In genomic region chr6:11043961-11044711, GRCh38 we compare ENCODE assay signal across 8 cellular contexts. TPM values are rescaled to one million over a fixed set of nuclear protein-coding genes. Genes with fewer than 3 reads are reported as not detected.
DNase-seq lines count a peak whose midpoint lies in the region; ATAC-seq, FAIRE-seq and TF ChIP-seq lines count a peak whose summit lies in the region.

Gene ELOVL2, minus strand, starts transcription at chr6:11044305. Its CDS starts 75 bp downstream, at chr6:11044230.

- no peaks in the 10 kb centered on the region for H3K79me2 ChIP-seq in H9 (ENCODE audit: insufficient read depth, low read length)
- peaks cover 45% of the 10 kb centered on the region for H3K79me2 ChIP-seq in HepG2 (ENCODE audit: insufficient read depth, low read length)

- ATAC-seq in HepG2 = peak; percentile 84
- ATAC-seq in HG03039 (IDR thresholded peaks at IDR 0.05; ENCODE audit: unreplicated experiment) = no peak
- no peak for ATAC-seq in GM18519 (IDR thresholded peaks at IDR 0.05; ENCODE audit: low FRiP score, unreplicated experiment)

- TF ChIP-seq EP300 in HepG2 (IDR thresholded peaks at IDR 0.05; ENCODE audit: low read depth in 2 of 2, low read length in 2 of 2) = peak; percentile 49 to 59; a peak in 2 of 4 replicates
- TF ChIP-seq EP300 in HepG2 (CRISPR knock-in tag; IDR thresholded peaks at IDR 0.05; ENCODE audit: borderline replicate concordance) = no peak

- in situ Hi-C loops in HepG2 (cut with HindIII; ENCODE audit: extremely low pct_ligation_motif_present, low pct_unique_long_range_greater_than_20kb) = loop anchor here (5.0 kb wide), 1 partner anchor 87 kb away; no protein-coding TSS in a partner anchor

- BruUV-seq in HepG2 (replicated peaks; lab: Mats Ljungman, UMichigan) = no TSS peak

- no peak within 1 kb of the TSS for H2BK5ac ChIP-seq in H9 (ENCODE audit: insufficient read length, low read length)

- H3K4me1 Mint-ChIP-seq in H9 = peaks cover 15 to 16% of the 10 kb centered on the region in 2 experiments

- no peak within 1 kb of the TSS for H3K27ac Mint-ChIP-seq in H9

- TF ChIP-seq RAD21 in HepG2 (CRISPR knock-in tag; IDR thresholded peaks at IDR 0.05) = peak; percentile 100

- H3K36me3 ChIP-seq in SJCRH30 (no peaks in the 10 kb centered on the region), HepG2 (replicated peaks in 1 of 2; ENCODE audit: control insufficient read depth in 1 of 2, insufficient read depth in 2 of 2, low read length in 2 of 2) (no peaks in the 10 kb centered on the region; a peak in 1 of 5 replicates)

- no peak within 1 kb of the TSS for H2BK15ac ChIP-seq in H9 (ENCODE audit: low read depth, low read length)

- peaks cover 2 to 3% of the 10 kb centered on the region in 2 experiments; a peak in 2 of 5 replicates for H3K9me3 Mint-ChIP-seq in H9

- H4K5ac ChIP-seq in H9 (ENCODE audit: insufficient read length, low read depth, low read length) = no peak within 1 kb of the TSS

- H4K8ac ChIP-seq in H9 (replicated peaks; ENCODE audit: insufficient read length, low read depth, low read length) = no peak within 1 kb of the TSS

- no CpG with 5 or more reads among the region's 124 CpGs for WGBS in H9 (ENCODE audit: extremely low coverage, insufficient read length, low lambda C conversion rate)
- WGBS in HepG2 (ENCODE audit: low lambda C conversion rate) = 0% methylated on average over 10 of the region's 124 CpGs

- no peaks in the 10 kb centered on the region for H4K20me1 ChIP-seq in H9 (ENCODE audit: control insufficient read depth, insufficient read depth, insufficient read length)
- H4K20me1 ChIP-seq in HepG2 (ENCODE audit: insufficient read depth, low read length) = no peaks in the 10 kb centered on the region

- H3K4me1 ChIP-seq in H9 (ENCODE audit: insufficient read depth, low read length) = no peaks in the 10 kb centered on the region; the same call in 1 of the 2 replicates
- no peaks in the 10 kb centered on the region for H3K4me1 ChIP-seq in SJCRH30
- H3K4me1 ChIP-seq in HepG2 (ENCODE audit: insufficient read depth, low read length) = peaks cover 40% of the 10 kb centered on the region

- no peak for TF ChIP-seq POLR2A in HepG2 (IDR thresholded peaks at IDR 0.05; ENCODE audit: insufficient read depth in 1 of 2, low read depth in 2 of 2, low read length in 2 of 2)

- H3K9ac ChIP-seq in H9 (ENCODE audit: extremely low read depth, insufficient read length, low read length) (peak within 1 kb of the TSS; percentile 34), HepG2 (ENCODE audit: insufficient read depth, low read depth, low read length) (peak within 1 kb of the TSS; percentile 89)

- H3K4ac ChIP-seq in H9 (ENCODE audit: low read depth, low read length) = no peak within 1 kb of the TSS

- H3K36me3 Mint-ChIP-seq in H9 (ENCODE audit: insufficient read depth in 1 of 3, low read depth in 3 of 3) = peaks cover 0 to 2% (median 0%) of the 10 kb centered on the region in 3 experiments; a peak in 1 of 7 replicates

- intact Hi-C loops in HepG2 (cut with micrococcal nuclease; ENCODE audit: unreplicated experiment) = loop anchor here (1.0 to 10.0 kb wide), 3 partner anchors 23 to 90 kb away; no protein-coding TSS in a partner anchor

- peak within 1 kb of the TSS; percentile 80 for H3K4me2 ChIP-seq in H9 (ENCODE audit: insufficient read depth, insufficient read length, low read length)
- H3K4me2 ChIP-seq in HepG2 (ENCODE audit: low read depth, low read length) = peak within 1 kb of the TSS; percentile 94

- TF ChIP-seq CTCF in H9 (conservative IDR thresholded peaks at IDR 0.05) = no peak; the same call in none of the 3 replicates
- TF ChIP-seq CTCF in choroid plexus epithelial cell (conservative IDR thresholded peaks at IDR 0.05; ENCODE audit: low read depth, low read length) = peak; percentile 52
- peak; percentile 90 for TF ChIP-seq CTCF in HepG2 (CRISPR knock-in tag; IDR thresholded peaks at IDR 0.05)

- H3K27me3 Mint-ChIP-seq in H9 (ENCODE audit: low read depth) = peaks cover 71% of the 10 kb centered on the region

- H2BK12ac ChIP-seq in H9 (ENCODE audit: insufficient read length, low read depth, low read length) = no peak within 1 kb of the TSS

- H4K91ac ChIP-seq in H9 (ENCODE audit: insufficient read length, low read depth, low read length) = no peak within 1 kb of the TSS

- no peaks in the 10 kb centered on the region for H3K9me3 ChIP-seq in H9 (ENCODE audit: control insufficient read depth, low read depth, low read length)
- H3K9me3 ChIP-seq in SJCRH30 (replicated peaks) = no peaks in the 10 kb centered on the region
- H3K9me3 ChIP-seq in HepG2 (ENCODE audit: low read length) = no peaks in the 10 kb centered on the region

- DNase-seq in EL (peak; percentile 69), H9 (peak; percentile 59), SJCRH30 (peak; percentile 51 to 67), choroid plexus epithelial cell (ENCODE audit: low read depth) (peak; percentile 26), HepG2 (ENCODE audit: low spot score) (peak; percentile 59)

- H3K79me1 ChIP-seq in H9 (ENCODE audit: insufficient read depth, low read depth, low read length, poor library complexity, severe bottlenecking) = no peaks in the 10 kb centered on the region

- no peak within 1 kb of the TSS for H3T11ph ChIP-seq in H9 (ENCODE audit: low read length)

- H3K27ac ChIP-seq in H9 (ENCODE audit: insufficient read length, low read depth, low read length) (no peak within 1 kb of the TSS), SJCRH30 (peak within 1 kb of the TSS; percentile 76), HepG2 (ENCODE audit: extremely low read length, insufficient read depth, low read length) (peak within 1 kb of the TSS; percentile 67), temporal lobe (ENCODE audit: low read depth, low read length) (no peak within 1 kb of the TSS)

- no peak within 1 kb of the TSS for H2AK5ac ChIP-seq in H9 (ENCODE audit: insufficient read length, low read length)

- H3K18ac ChIP-seq in H9 (ENCODE audit: insufficient read length, low read depth, low read length) = no peak within 1 kb of the TSS

- H3K27me3 ChIP-seq in H9 (ENCODE audit: insufficient read depth, low read length) = peaks cover 14% of the 10 kb centered on the region
- no peaks in the 10 kb centered on the region for H3K27me3 ChIP-seq in SJCRH30
- H3K27me3 ChIP-seq in HepG2 (ENCODE audit: control insufficient read depth in 1 of 2, insufficient read depth in 2 of 2, low read length in 2 of 2) = no peaks in the 10 kb centered on the region; a peak in 1 of 5 replicates

- H3K4me3 Mint-ChIP-seq in H9 = peak within 1 kb of the TSS; percentile 68 to 88

- POLR2A ChIA-PET in HepG2 (lab: Yijun Ruan, JAX) = interaction anchor here (0.9 to 3.2 kb wide), 5 partner anchors 24 to 89 kb away, joined by 3 to 21 read pairs (median 15); no protein-coding TSS in a partner anchor

- H3K56ac ChIP-seq in H9 (ENCODE audit: insufficient read length, low read depth, low read length) = no peak within 1 kb of the TSS

- peaks cover 6% of the 10 kb centered on the region for H3K23me2 ChIP-seq in H9 (ENCODE audit: insufficient read length, low read depth, low read length, poor library complexity, severe bottlenecking)

- no peak within 1 kb of the TSS for H2BK20ac ChIP-seq in H9 (ENCODE audit: low read depth, low read length, poor library complexity, severe bottlenecking)

- H3K4me3 ChIP-seq in SJCRH30 (peak within 1 kb of the TSS; percentile 85), choroid plexus epithelial cell (ENCODE audit: low read depth, low read length) (peak within 1 kb of the TSS; percentile 56), HepG2 (replicated peaks in 1 of 3; ENCODE audit: insufficient read depth in 1 of 3, low read depth in 2 of 3, low read length in 3 of 3) (peak within 1 kb of the TSS; percentile 86 to 99 (median 90))

- no peak within 1 kb of the TSS for H3K23ac ChIP-seq in H9 (ENCODE audit: insufficient read length, low read depth, low read length)

- H2AFZ ChIP-seq in H9 (ENCODE audit: low read length) = no peak within 1 kb of the TSS
- no peak within 1 kb of the TSS for H2AFZ ChIP-seq in HepG2 (ENCODE audit: low read length)

- H3K14ac ChIP-seq in H9 (ENCODE audit: insufficient read depth, low read length) = no peak within 1 kb of the TSS; the same call in 1 of the 2 replicates

- FAIRE-seq in HepG2 (lab: Jason Lieb, UNC) = no peak

- H2BK120ac ChIP-seq in H9 (ENCODE audit: low read depth, low read length, poor library complexity, severe bottlenecking) = no peak within 1 kb of the TSS

- CTCF ChIA-PET in HepG2 (lab: Yijun Ruan, JAX; ENCODE audit: low intra/inter-chr PET ratio, low total read pairs) = interaction anchor here (0.7 to 7.1 kb wide), 12 partner anchors 11 to 531 kb away, joined by 3 to 309 read pairs (median 6); no protein-coding TSS in a partner anchor

RNA-seq across cellular contexts. Expression of gene ELOVL2, which starts in this region (rescaled TPM):
- total RNA-seq in H9 (2021) = 0.46 and 0.57 TPM in 2 replicates
- total RNA-seq in SJCRH30 (2014; rRNA removed; shearing (Covaris generic)) = 18.0 and 21.1 TPM in 2 replicates
- total RNA-seq in HepG2 (2016; rRNA removed; fragmentation: Illumina TruSeq; extraction: Trizol) = 60.1 and 65.4 TPM in 2 replicates
- total RNA-seq in HepG2 (2016; cell fraction: cytosol; rRNA removed; fragmentation: Illumina TruSeq; extraction: Trizol; ENCODE audit: low read depth) = 16.2 and 17.4 TPM in 2 replicates
- 56.0 and 65.6 TPM in 2 replicates for total RNA-seq in HepG2 (2016; cell fraction: insoluble cytoplasmic fraction; rRNA removed; fragmentation: Illumina TruSeq; extraction: Trizol)
- total RNA-seq in HepG2 (2016; cell fraction: membrane; rRNA removed; fragmentation: Illumina TruSeq; extraction: Trizol) = 63.8 and 70.3 TPM in 2 replicates
- 58.7 and 63.1 TPM in 2 replicates for total RNA-seq in HepG2 (2016; cell fraction: nucleus; rRNA removed; fragmentation: Illumina TruSeq; extraction: Trizol)
- polyA plus RNA-seq in HepG2 (2011; rRNA removed) = 32.1 and 43.6 TPM in 2 replicates
- 20.8 and 31.9 TPM in 2 replicates for polyA plus RNA-seq in HepG2 (2011; cell fraction: cytosol; rRNA removed)
- 13.8 and 15.2 TPM in 2 replicates for polyA plus RNA-seq in HepG2 (2011; cell fraction: nucleus; rRNA removed)
- polyA plus RNA-seq in HepG2 (2012) = 48.1 and 62.3 TPM in 2 replicates
- polyA plus RNA-seq in HepG2 (2016; cell fraction: cytosol; fragmentation: Illumina TruSeq; extraction: Trizol; ENCODE audit: low read depth) = 17.6 and 20.3 TPM in 2 replicates
- polyA plus RNA-seq in HepG2 (2016; cell fraction: insoluble cytoplasmic fraction; fragmentation: Illumina TruSeq; extraction: Trizol; ENCODE audit: low read depth) = 68.4 and 70.1 TPM in 2 replicates
- 54.8 and 56.6 TPM in 2 replicates for polyA plus RNA-seq in HepG2 (2016; cell fraction: membrane; fragmentation: Illumina TruSeq; extraction: Trizol; ENCODE audit: low read depth)
- 89.1 and 92.2 TPM in 2 replicates for polyA plus RNA-seq in HepG2 (2016; cell fraction: nucleus; fragmentation: Illumina TruSeq; extraction: Trizol; ENCODE audit: insufficient read depth, low read depth)
- 43.3 TPM in 1 of 2 replicates, not detected in the other for polyA minus RNA-seq in HepG2 (2011; rRNA and poly(A)+ RNA removed; ENCODE audit: low replicate concordance)
- polyA minus RNA-seq in HepG2 (2011; cell fraction: cytosol; rRNA and poly(A)+ RNA removed) = 26.2 and 28.8 TPM in 2 replicates
- polyA minus RNA-seq in HepG2 (2011; cell fraction: nucleus; rRNA and poly(A)+ RNA removed) = 17.1 and 19.9 TPM in 2 replicates
- total RNA-seq in temporal lobe = 41.3 TPM

Comparison
In these comparisons a context has a peak if more than half of its experiments do, and no peak if none do; other contexts are left out.
1. RNA of gene ELOVL2 (total RNA-seq): 16.2 to 70.3 TPM in HepG2, 41.3 TPM in temporal lobe (single experiment) and 18.0 to 21.1 TPM in SJCRH30; 0.46 to 0.57 TPM in H9; every median in the first group is over 10 times any median in the second.
2. Peak in DNase-seq, H3K9ac ChIP-seq and H3K4me2 ChIP-seq in H9; RNA of the gene not detected or under 1 TPM.
3. H3K27ac ChIP-seq: peak in SJCRH30 (single experiment) and HepG2 (single experiment); none in H9 (single experiment) and temporal lobe (single experiment).
4. Peak in every context shown above with its lines, with median percentiles within 50 percentile points of each other: DNase-seq and H3K4me3 ChIP-seq.